In the genomic region with DNA sequence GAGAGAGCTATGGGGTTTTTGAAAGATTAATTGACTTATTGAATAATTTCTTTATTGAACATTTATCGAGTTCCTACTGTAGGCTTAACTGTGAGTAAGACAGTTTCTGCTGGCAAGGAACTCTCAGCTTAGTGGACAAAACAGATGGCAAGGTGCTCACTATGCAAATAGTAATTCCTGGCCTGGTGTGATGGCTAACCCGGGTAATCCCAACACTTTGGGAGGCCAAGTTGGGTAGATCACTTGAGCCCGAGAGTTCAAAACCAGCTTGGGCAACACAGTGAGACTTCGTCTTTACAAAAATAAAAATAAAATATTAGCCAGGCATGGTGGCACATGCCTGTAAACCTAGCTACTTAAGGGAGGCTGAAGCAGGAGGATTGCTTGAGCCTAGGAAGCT, we compare ENCODE assay signal across 18 cellular contexts. TPM values are rescaled to one million over a fixed set of nuclear protein-coding genes. Genes with fewer than 3 reads are reported as not detected.
"Had no signal": no experiment of that assay in that cellular context is flagged by ENCODE, and none has a peak within 500 bp of the region (broad histone marks: within the 10 kb centered on the region; RNA-seq: fewer than 3 reads in every experiment).

No MANE protein-coding gene starts in this region.

- H3K36me3 ChIP-seq: neutrophil, pancreas, prostate gland, right atrium auricular region, tibial artery, upper lobe of left lung had no signal

- H3K4me3 ChIP-seq: dorsolateral prefrontal cortex, lung, pancreas, prostate gland, right atrium auricular region, testis, tibial artery, upper lobe of left lung had no signal

- DNase-seq: cerebellar nuclear complex; dorsolateral prefrontal cortex; effector CD4-positive, alpha-beta T cell; stimulated activated CD4-positive, alpha-beta T cell treated with anti-CD3 and anti-CD28 coated beads, Interleukin-2, amount 100 ng/mL, for 24 hours; stimulated activated CD4-positive, alpha-beta T cell treated with anti-CD3 and anti-CD28 coated beads, Interleukin-4, amount 100 ng/mL, for 24 hours; stimulated activated naive CD8-positive, alpha-beta T cell treated with anti-CD3 and anti-CD28 coated beads, Interleukin-15, Interleukin-2, amounts not matched to agents 100 U/mL and 50 U/mL, for 24 hours; substantia nigra; testis; upper lobe of left lung had no signal

- H3K4me1 Mint-ChIP-seq: memory B cell; stimulated activated effector memory CD8-positive, alpha-beta T cell treated with anti-CD3 and anti-CD28 coated beads, Interleukin-12 subunit alpha, Interleukin-12 subunit beta, amount 100 ng/mL, for 72 hours had no signal

- H3K36me3 Mint-ChIP-seq: memory B cell; stimulated activated effector memory CD8-positive, alpha-beta T cell treated with anti-CD3 and anti-CD28 coated beads, Interleukin-12 subunit alpha, Interleukin-12 subunit beta, amount 100 ng/mL, for 72 hours had no signal

- H3K27ac ChIP-seq: dorsolateral prefrontal cortex, pancreas, prostate gland, right atrium auricular region, testis, tibial artery, upper lobe of left lung had no signal

- H3K27ac Mint-ChIP-seq: memory B cell; stimulated activated effector memory CD8-positive, alpha-beta T cell treated with anti-CD3 and anti-CD28 coated beads, Interleukin-12 subunit alpha, Interleukin-12 subunit beta, amount 100 ng/mL, for 72 hours had no signal

- H3K27me3 ChIP-seq: dorsolateral prefrontal cortex, pancreas, right atrium auricular region, testis, tibial artery, upper lobe of left lung had no signal

- H3K9me3 ChIP-seq: neutrophil, pancreas, prostate gland, right atrium auricular region, testis, tibial artery, upper lobe of left lung had no signal

- ATAC-seq: stimulated activated effector memory CD8-positive, alpha-beta T cell treated with anti-CD3 and anti-CD28 coated beads, Interleukin-12 subunit alpha, Interleukin-12 subunit beta, amount 100 ng/mL, for 72 hours; stimulated activated naive CD8-positive, alpha-beta T cell treated with anti-CD3 and anti-CD28 coated beads, Interleukin-15, Interleukin-2, amounts not matched to agents 100 U/mL and 50 U/mL, for 24 hours had no signal

- H3K4me1 ChIP-seq: pancreas, prostate gland, testis, upper lobe of left lung had no signal

- H3K4me3 Mint-ChIP-seq: memory B cell; stimulated activated effector memory CD8-positive, alpha-beta T cell treated with anti-CD3 and anti-CD28 coated beads, Interleukin-12 subunit alpha, Interleukin-12 subunit beta, amount 100 ng/mL, for 72 hours had no signal

- H3K9me3 Mint-ChIP-seq: memory B cell; stimulated activated effector memory CD8-positive, alpha-beta T cell treated with anti-CD3 and anti-CD28 coated beads, Interleukin-12 subunit alpha, Interleukin-12 subunit beta, amount 100 ng/mL, for 72 hours had no signal

RNA-seq across cellular contexts. Expression of gene TGM2, which starts 13.5 kb away (rescaled TPM):
- polyA plus RNA-seq: neural cell had no signal
